1 cellular context compared by ENCODE assay signal in genomic region chr7:1516586-1517251, GRCh38.
TF ChIP-seq lines count a peak whose summit lies in the region.

No MANE protein-coding gene starts in this region.

TF ChIP-seq in A549, 52 proteins besides CTCF, POLR2A, EP300 and RAD21 (continued from another document):
- 0 out of 2 replicates have a peak, but pooled peaks have one; percentile 47 for TF ChIP-seq TP53 (CRISPR knock-in tag; IDR thresholded peaks at IDR 0.05)
- TF ChIP-seq KDM1A (IDR thresholded peaks at IDR 0.05; ENCODE audit: low read depth): no peak
- TF ChIP-seq MAZ (IDR thresholded peaks at IDR 0.05; ENCODE audit: borderline replicate concordance, low read depth, low read length): no peak
TF ChIP-seq in A549: peak in this region for 7.
